ENCODE assay signal across 14 cellular contexts in genomic region chr21:35025206-35026152, GRCh38. TPM values are rescaled to one million over a fixed set of nuclear protein-coding genes. Genes with fewer than 3 reads are reported as not detected.
DNase-seq lines count a peak whose midpoint lies in the region; ATAC-seq and TF ChIP-seq lines count a peak whose summit lies in the region.
"Had no signal": no experiment of that assay in that cellular context is flagged by ENCODE, and none has a peak within 500 bp of the region (broad histone marks: within the 10 kb centered on the region; RNA-seq: fewer than 3 reads in every experiment).

No MANE protein-coding gene starts in this region.

- peaks cover 0 to 27% (median 5%) of the 10 kb centered on the region in 3 donors for H3K36me3 Mint-ChIP-seq in CD8-positive, alpha-beta memory T cell
- peaks cover 14% of the 10 kb centered on the region for H3K36me3 Mint-ChIP-seq in activated T-helper 17 cell treated with anti-CD3 and anti-CD28 coated beads, Interleukin-2, amount 50 U/mL, for 72 hours (ENCODE audit: low read depth)
- H3K36me3 Mint-ChIP-seq in natural killer cell, result no peaks in the 10 kb centered on the region
- H3K36me3 Mint-ChIP-seq: type B pancreatic cell had no signal

- CTCF ChIA-PET in CD8-positive, alpha-beta memory T cell (lab: Charles Lee), result interaction anchor here (0.8 to 3.5 kb wide), 13 partner anchors 10 to 148 kb away, joined by 3 to 20 read pairs (median 4); no protein-coding TSS in a partner anchor

- H3K36me3 ChIP-seq in CD8-positive, alpha-beta memory T cell (ENCODE audit: insufficient read depth, low read length), result no peaks in the 10 kb centered on the region

- H3K4me3 ChIP-seq in CD8-positive, alpha-beta memory T cell (ENCODE audit: low read length), result peak overlapping the region; percentile 21

- H3K9me3 ChIP-seq in CD8-positive, alpha-beta memory T cell (ENCODE audit: low read length), result no peaks in the 10 kb centered on the region
- H3K9me3 ChIP-seq: psoas muscle had no signal

- H3K27ac ChIP-seq in CD8-positive, alpha-beta memory T cell (ENCODE audit: low read depth, low read length), result peak overlapping the region; percentile 76
- H3K27ac ChIP-seq: psoas muscle had no signal

- no peaks in the 10 kb centered on the region for H3K27me3 ChIP-seq in CD8-positive, alpha-beta memory T cell (ENCODE audit: insufficient read depth, low read length, poor library complexity, severe bottlenecking)

- peaks cover 88 to 97% (median 96%) of the 10 kb centered on the region in 3 donors for H3K4me1 Mint-ChIP-seq in CD8-positive, alpha-beta memory T cell
- H3K4me1 Mint-ChIP-seq in activated T-helper 17 cell treated with anti-CD3 and anti-CD28 coated beads, Interleukin-2, amount 50 U/mL, for 72 hours, result peaks cover 79% of the 10 kb centered on the region
- peaks cover 82 to 89% of the 10 kb centered on the region in 2 donors for H3K4me1 Mint-ChIP-seq in natural killer cell

- TF ChIP-seq CTCF in natural killer cell (IDR thresholded peaks at IDR 0.05), result no peak

- peaks cover 90% of the 10 kb centered on the region for H3K4me1 ChIP-seq in CD8-positive, alpha-beta memory T cell (ENCODE audit: insufficient read depth, low read length)

- POLR2A ChIA-PET in CD8-positive, alpha-beta memory T cell (lab: Charles Lee), result interaction anchor here (0.6 to 5.4 kb wide), 14 partner anchors 11 to 1848 kb away, joined by 3 to 40 read pairs (median 5); no protein-coding TSS in a partner anchor

- no peaks in the 10 kb centered on the region for H3K27me3 Mint-ChIP-seq in CD8-positive, alpha-beta memory T cell
- H3K27me3 Mint-ChIP-seq in activated T-helper 17 cell treated with anti-CD3 and anti-CD28 coated beads, Interleukin-2, amount 50 U/mL, for 72 hours, result no peaks in the 10 kb centered on the region
- no peaks in the 10 kb centered on the region for H3K27me3 Mint-ChIP-seq in natural killer cell (ENCODE audit: low read depth in 2 of 2)

- no peaks in the 10 kb centered on the region for H3K9me3 Mint-ChIP-seq in CD8-positive, alpha-beta memory T cell
- no peaks in the 10 kb centered on the region for H3K9me3 Mint-ChIP-seq in activated T-helper 17 cell treated with anti-CD3 and anti-CD28 coated beads, Interleukin-2, amount 50 U/mL, for 72 hours
- H3K9me3 Mint-ChIP-seq in natural killer cell, result no peaks in the 10 kb centered on the region
- H3K9me3 Mint-ChIP-seq: type B pancreatic cell had no signal

- H3K4me3 Mint-ChIP-seq in CD8-positive, alpha-beta memory T cell, result peak overlapping the region; percentile 69 to 94 (median 86)
- H3K4me3 Mint-ChIP-seq in activated T-helper 17 cell treated with anti-CD3 and anti-CD28 coated beads, Interleukin-2, amount 50 U/mL, for 72 hours, result peak overlapping the region; percentile 90
- peak overlapping the region; percentile 89 for H3K4me3 Mint-ChIP-seq in natural killer cell

- intact Hi-C loops in natural killer cell (cut with micrococcal nuclease), result loop anchor here (2.0 kb wide), 4 partner anchors 39 to 137 kb away; no protein-coding TSS in a partner anchor

- ATAC-seq in activated T-helper 17 cell treated with anti-CD3 and anti-CD28 coated beads, Interleukin-2, amount 50 U/mL, for 72 hours (replicated peaks), result peak; percentile 16
- ATAC-seq in natural killer cell, result no peak
- ATAC-seq in HG03139 (IDR thresholded peaks at IDR 0.05; ENCODE audit: unreplicated experiment), result no peak

- no peak for DNase-seq in CD8-positive, alpha-beta memory T cell
- peak; percentile 35 to 40 for DNase-seq in Kasumi-1 (lab: John Stamatoyannopoulos, UW)
- no peak for DNase-seq in natural killer cell
- DNase-seq in RPMI8226, result no peak
- DNase-seq in 8988T, result no peak
- DNase-seq: activated gamma-delta T cell treated with Interleukin-2 at 50 U/mL for 16 hours; Calu3; effector CD8-positive, alpha-beta T cell; NCI-H146; psoas muscle; T1000 had no signal

- H3K27ac Mint-ChIP-seq in CD8-positive, alpha-beta memory T cell, result peak overlapping the region; percentile 96 to 100 (median 100)
- peak overlapping the region; percentile 94 for H3K27ac Mint-ChIP-seq in activated T-helper 17 cell treated with anti-CD3 and anti-CD28 coated beads, Interleukin-2, amount 50 U/mL, for 72 hours
- H3K27ac Mint-ChIP-seq in natural killer cell, result peak overlapping the region; percentile 97 to 98
- H3K27ac Mint-ChIP-seq: type B pancreatic cell had no signal

RNA-seq across cellular contexts. Expression of gene RUNX1, which starts 23.6 kb away (rescaled TPM):
- 10 to 100 TPM; 40.3 to 41.5 TPM for total RNA-seq in CD8-positive, alpha-beta memory T cell
- polyA plus RNA-seq in CD8-positive, alpha-beta memory T cell, result 22.0 TPM
- total RNA-seq in activated T-helper 17 cell treated with anti-CD3 and anti-CD28 coated beads, Interleukin-2, amount 50 U/mL, for 72 hours, result 100 to 1,000 TPM; 112 to 136 TPM
- 100 to 1,000 TPM in 1 of 3 donors, 10 to 100 TPM in 2; 62.1 to 171 (median 98.2) TPM for total RNA-seq in natural killer cell

Comparison
In these comparisons a context has a peak if more than half of its experiments do, and no peak if none do; other contexts are left out.
1. DNase-seq: peak in Kasumi-1 (2 of 2); none in CD8-positive, alpha-beta memory T cell (0 of 5), natural killer cell (single experiment), RPMI8226 (single experiment) and 8988T (single experiment).
2. Peak in every context shown above with its lines, with median percentiles within 50 percentile points of each other: H3K27ac Mint-ChIP-seq and H3K4me3 Mint-ChIP-seq.